ENCODE assay signal across 1 cellular context in the genomic region with DNA sequence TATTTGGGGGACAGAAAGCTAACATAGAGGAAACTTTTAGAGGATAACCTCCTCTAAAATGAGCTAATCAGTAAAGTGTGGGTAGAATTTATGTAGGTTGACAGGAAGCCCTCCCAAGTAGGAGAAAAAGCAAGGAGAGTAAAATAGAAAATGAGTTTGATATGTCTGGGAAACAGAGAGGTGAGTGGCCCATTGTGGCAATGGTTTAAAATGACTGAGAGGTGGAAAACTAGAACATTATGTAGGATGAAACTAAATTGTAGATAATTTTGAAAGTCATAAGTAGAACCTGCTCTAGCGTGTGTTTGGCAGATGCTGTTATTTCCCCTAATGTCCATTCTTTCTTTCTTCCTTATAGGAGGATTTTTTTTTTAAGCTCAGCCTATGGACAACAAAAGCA.
TF ChIP-seq lines count a peak whose summit lies in the region.

No MANE protein-coding gene starts in this region.

TF ChIP-seq in GM12878, 131 proteins besides CTCF, POLR2A, EP300 and RAD21:
- no peak for TF ChIP-seq NFIC (IDR thresholded peaks at IDR 0.05; ENCODE audit: low read depth, low read length)
- no peak for TF ChIP-seq CBX3 (IDR thresholded peaks at IDR 0.05; ENCODE audit: borderline replicate concordance, low read depth)
- TF ChIP-seq SRF (IDR thresholded peaks at IDR 0.05; ENCODE audit: low read depth in 2 of 2, low read length in 2 of 2) = no peak
- TF ChIP-seq ZNF217 (IDR thresholded peaks at IDR 0.05) = no peak
- TF ChIP-seq, protein P1, sequence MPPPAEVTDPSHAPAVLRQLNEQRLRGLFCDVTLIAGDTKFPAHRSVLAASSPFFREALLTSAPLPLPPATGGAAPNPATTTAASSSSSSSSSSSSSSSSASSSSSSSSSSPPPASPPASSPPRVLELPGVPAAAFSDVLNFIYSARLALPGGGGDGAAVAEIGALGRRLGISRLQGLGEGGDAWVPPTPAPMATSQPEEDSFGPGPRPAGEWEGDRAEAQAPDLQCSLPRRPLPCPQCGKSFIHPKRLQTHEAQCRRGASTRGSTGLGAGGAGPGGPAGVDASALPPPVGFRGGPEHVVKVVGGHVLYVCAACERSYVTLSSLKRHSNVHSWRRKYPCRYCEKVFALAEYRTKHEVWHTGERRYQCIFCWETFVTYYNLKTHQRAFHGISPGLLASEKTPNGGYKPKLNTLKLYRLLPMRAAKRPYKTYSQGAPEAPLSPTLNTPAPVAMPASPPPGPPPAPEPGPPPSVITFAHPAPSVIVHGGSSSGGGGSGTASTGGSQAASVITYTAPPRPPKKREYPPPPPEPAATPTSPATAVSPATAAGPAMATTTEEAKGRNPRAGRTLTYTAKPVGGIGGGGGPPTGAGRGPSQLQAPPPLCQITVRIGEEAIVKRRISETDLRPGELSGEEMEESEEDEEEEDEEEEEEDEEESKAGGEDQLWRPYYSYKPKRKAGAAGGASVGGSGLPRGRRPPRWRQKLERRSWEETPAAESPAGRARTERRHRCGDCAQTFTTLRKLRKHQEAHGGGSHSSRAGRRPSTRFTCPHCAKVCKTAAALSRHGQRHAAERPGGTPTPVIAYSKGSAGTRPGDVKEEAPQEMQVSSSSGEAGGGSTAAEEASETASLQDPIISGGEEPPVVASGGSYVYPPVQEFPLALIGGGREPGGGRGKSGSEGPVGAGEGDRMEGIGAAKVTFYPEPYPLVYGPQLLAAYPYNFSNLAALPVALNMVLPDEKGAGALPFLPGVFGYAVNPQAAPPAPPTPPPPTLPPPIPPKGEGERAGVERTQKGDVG (CRISPR knock-in tag; IDR thresholded peaks at IDR 0.05) = no peak
- TF ChIP-seq ZBTB33 (IDR thresholded peaks at IDR 0.05) = no peak
- TF ChIP-seq, protein P2, sequence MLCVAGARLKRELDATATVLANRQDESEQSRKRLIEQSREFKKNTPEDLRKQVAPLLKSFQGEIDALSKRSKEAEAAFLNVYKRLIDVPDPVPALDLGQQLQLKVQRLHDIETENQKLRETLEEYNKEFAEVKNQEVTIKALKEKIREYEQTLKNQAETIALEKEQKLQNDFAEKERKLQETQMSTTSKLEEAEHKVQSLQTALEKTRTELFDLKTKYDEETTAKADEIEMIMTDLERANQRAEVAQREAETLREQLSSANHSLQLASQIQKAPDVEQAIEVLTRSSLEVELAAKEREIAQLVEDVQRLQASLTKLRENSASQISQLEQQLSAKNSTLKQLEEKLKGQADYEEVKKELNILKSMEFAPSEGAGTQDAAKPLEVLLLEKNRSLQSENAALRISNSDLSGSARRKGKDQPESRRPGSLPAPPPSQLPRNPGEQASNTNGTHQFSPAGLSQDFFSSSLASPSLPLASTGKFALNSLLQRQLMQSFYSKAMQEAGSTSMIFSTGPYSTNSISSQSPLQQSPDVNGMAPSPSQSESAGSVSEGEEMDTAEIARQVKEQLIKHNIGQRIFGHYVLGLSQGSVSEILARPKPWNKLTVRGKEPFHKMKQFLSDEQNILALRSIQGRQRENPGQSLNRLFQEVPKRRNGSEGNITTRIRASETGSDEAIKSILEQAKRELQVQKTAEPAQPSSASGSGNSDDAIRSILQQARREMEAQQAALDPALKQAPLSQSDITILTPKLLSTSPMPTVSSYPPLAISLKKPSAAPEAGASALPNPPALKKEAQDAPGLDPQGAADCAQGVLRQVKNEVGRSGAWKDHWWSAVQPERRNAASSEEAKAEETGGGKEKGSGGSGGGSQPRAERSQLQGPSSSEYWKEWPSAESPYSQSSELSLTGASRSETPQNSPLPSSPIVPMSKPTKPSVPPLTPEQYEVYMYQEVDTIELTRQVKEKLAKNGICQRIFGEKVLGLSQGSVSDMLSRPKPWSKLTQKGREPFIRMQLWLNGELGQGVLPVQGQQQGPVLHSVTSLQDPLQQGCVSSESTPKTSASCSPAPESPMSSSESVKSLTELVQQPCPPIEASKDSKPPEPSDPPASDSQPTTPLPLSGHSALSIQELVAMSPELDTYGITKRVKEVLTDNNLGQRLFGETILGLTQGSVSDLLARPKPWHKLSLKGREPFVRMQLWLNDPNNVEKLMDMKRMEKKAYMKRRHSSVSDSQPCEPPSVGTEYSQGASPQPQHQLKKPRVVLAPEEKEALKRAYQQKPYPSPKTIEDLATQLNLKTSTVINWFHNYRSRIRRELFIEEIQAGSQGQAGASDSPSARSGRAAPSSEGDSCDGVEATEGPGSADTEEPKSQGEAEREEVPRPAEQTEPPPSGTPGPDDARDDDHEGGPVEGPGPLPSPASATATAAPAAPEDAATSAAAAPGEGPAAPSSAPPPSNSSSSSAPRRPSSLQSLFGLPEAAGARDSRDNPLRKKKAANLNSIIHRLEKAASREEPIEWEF (IDR thresholded peaks at IDR 0.05; ENCODE audit: insufficient replicate concordance, low read depth, low read length) = no peak
- TF ChIP-seq, protein P3, sequence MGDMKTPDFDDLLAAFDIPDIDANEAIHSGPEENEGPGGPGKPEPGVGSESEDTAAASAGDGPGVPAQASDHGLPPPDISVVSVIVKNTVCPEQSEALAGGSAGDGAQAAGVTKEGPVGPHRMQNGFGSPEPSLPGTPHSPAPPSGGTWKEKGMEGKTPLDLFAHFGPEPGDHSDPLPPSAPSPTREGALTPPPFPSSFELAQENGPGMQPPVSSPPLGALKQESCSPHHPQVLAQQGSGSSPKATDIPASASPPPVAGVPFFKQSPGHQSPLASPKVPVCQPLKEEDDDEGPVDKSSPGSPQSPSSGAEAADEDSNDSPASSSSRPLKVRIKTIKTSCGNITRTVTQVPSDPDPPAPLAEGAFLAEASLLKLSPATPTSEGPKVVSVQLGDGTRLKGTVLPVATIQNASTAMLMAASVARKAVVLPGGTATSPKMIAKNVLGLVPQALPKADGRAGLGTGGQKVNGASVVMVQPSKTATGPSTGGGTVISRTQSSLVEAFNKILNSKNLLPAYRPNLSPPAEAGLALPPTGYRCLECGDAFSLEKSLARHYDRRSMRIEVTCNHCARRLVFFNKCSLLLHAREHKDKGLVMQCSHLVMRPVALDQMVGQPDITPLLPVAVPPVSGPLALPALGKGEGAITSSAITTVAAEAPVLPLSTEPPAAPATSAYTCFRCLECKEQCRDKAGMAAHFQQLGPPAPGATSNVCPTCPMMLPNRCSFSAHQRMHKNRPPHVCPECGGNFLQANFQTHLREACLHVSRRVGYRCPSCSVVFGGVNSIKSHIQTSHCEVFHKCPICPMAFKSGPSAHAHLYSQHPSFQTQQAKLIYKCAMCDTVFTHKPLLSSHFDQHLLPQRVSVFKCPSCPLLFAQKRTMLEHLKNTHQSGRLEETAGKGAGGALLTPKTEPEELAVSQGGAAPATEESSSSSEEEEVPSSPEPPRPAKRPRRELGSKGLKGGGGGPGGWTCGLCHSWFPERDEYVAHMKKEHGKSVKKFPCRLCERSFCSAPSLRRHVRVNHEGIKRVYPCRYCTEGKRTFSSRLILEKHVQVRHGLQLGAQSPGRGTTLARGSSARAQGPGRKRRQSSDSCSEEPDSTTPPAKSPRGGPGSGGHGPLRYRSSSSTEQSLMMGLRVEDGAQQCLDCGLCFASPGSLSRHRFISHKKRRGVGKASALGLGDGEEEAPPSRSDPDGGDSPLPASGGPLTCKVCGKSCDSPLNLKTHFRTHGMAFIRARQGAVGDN (IDR thresholded peaks at IDR 0.05) = no peak
- TF ChIP-seq MEF2B (IDR thresholded peaks at IDR 0.05; ENCODE audit: partially characterized antibody, poor library complexity, severe bottlenecking) = no peak
- no peak for TF ChIP-seq PRDM15 (CRISPR knock-in tag; IDR thresholded peaks at IDR 0.05)
- TF ChIP-seq FOS (IDR thresholded peaks at IDR 0.05; ENCODE audit: borderline replicate concordance, extremely low read depth, insufficient read length) = no peak
- no peak for TF ChIP-seq BACH1 (IDR thresholded peaks at IDR 0.05; ENCODE audit: borderline replicate concordance)
